ENCODE assay signal across 11 cellular contexts in genomic region chr3:80733522-80734176, GRCh38.
DNase-seq lines count a peak whose midpoint lies in the region; ATAC-seq, FAIRE-seq and TF ChIP-seq lines count a peak whose summit lies in the region.
"Had no signal": no experiment of that assay in that cellular context is flagged by ENCODE, and none has a peak within 500 bp of the region (broad histone marks: within the 10 kb centered on the region; RNA-seq: fewer than 3 reads in every experiment).

No MANE protein-coding gene starts in this region.

- peaks cover 3% of the 10 kb centered on the region for H3K36me3 Mint-ChIP-seq in osteocyte (ENCODE audit: unreplicated experiment)

- no peak overlapping the region for H3K4me3 Mint-ChIP-seq in osteocyte (ENCODE audit: unreplicated experiment)
- H3K4me3 Mint-ChIP-seq: activated naive CD4-positive, alpha-beta T cell treated with anti-CD3 and anti-CD28 coated beads for 36 hours had no signal

- TF ChIP-seq POLR2A in erythroblast (IDR thresholded peaks at IDR 0.05; ENCODE audit: low read length) (no peak), GM12892 (IDR thresholded peaks at IDR 0.05; ENCODE audit: low read depth, low read length) (no peak)

- DNase-seq in HCEC 1CT = peak; percentile 6
- peak; percentile 6 for DNase-seq in RPMI7951 (ENCODE audit: low read depth)
- peak; percentile 59 to 70 for DNase-seq in erythroblast (lab: John Stamatoyannopoulos, UW)
- no peak for DNase-seq in osteocyte (ENCODE audit: extremely low spot score, unreplicated experiment)
- no peak for DNase-seq in GM12892 (ENCODE audit: insufficient read length)
- no peak for DNase-seq in activated naive CD4-positive, alpha-beta T cell treated with Interleukin-2 at 50 U/mL for 16 hours
- DNase-seq: activated naive CD4-positive, alpha-beta T cell treated with anti-CD3 and anti-CD28 coated beads for 36 hours; GDM1 had no signal

- H3K27me3 Mint-ChIP-seq in osteocyte (ENCODE audit: unreplicated experiment) = no peaks in the 10 kb centered on the region

- ATAC-seq in HG03439 (IDR thresholded peaks at IDR 0.05; ENCODE audit: unreplicated experiment) (no peak), GM21390 (IDR thresholded peaks at IDR 0.05; ENCODE audit: unreplicated experiment) (no peak)

- no peak for TF ChIP-seq CTCF in osteocyte (IDR thresholded peaks at IDR 0.05)

- no peaks in the 10 kb centered on the region for H3K9me3 Mint-ChIP-seq in osteocyte (ENCODE audit: unreplicated experiment)

- H3K4me1 Mint-ChIP-seq in osteocyte (ENCODE audit: unreplicated experiment) = peaks cover 24% of the 10 kb centered on the region

- peak overlapping the region; percentile 65 for H3K27ac Mint-ChIP-seq in osteocyte (ENCODE audit: unreplicated experiment)
- H3K27ac Mint-ChIP-seq: activated naive CD4-positive, alpha-beta T cell treated with anti-CD3 and anti-CD28 coated beads for 36 hours had no signal

- FAIRE-seq in GM12892 (lab: Jason Lieb, UNC) = no peak
- FAIRE-seq: TTC549 had no signal

Comparison
In these comparisons a context has a peak if more than half of its experiments do, and no peak if none do; other contexts are left out.
1. DNase-seq: peak in HCEC 1CT (single experiment), RPMI7951 (single experiment) and erythroblast (2 of 2); none in osteocyte (single experiment), GM12892 (single experiment) and activated naive CD4-positive, alpha-beta T cell treated with Interleukin-2 at 50 U/mL for 16 hours (single experiment).